Comparison of ENCODE assay signal across 9 cellular contexts in the genomic region with DNA sequence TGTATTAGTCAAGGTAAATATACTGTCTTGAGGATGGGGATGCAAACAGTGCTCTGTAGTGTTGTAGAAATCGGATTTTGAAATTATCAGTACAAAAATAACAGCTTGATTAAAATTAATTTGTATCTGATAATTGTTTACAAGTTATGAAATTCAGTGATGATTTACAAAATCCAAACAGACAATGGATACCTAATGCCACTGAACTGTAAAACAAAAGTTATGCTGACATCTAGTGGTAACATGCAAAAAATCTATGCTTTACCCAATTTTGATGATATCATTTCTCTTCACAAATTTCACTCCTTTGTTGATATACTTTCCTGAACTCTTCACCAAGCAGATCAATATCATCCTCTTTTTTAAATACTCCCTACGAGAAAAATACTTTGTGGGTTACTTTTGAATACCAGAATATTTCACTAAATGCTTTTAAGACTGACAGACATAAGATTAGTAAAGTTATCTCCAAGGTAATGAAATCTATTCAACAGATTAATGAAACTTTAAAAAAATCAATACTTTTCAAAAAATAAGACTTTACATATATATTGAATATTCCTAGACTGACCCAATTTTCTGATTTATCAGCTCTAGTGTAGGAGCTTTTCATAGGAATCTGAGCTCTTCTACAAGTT. TPM values are rescaled to one million over a fixed set of nuclear protein-coding genes. Genes with fewer than 3 reads are reported as not detected.
DNase-seq lines count a peak whose midpoint lies in the region; ATAC-seq and TF ChIP-seq lines count a peak whose summit lies in the region.
"Had no signal": no experiment of that assay in that cellular context is flagged by ENCODE, and none has a peak within 500 bp of the region (broad histone marks: within the 10 kb centered on the region; RNA-seq: fewer than 3 reads in every experiment).

No MANE protein-coding gene starts in this region.

- POLR2A ChIA-PET in Panc1 (lab: Charles Lee): no interaction called here

- ATAC-seq in HG03460 (IDR thresholded peaks at IDR 0.05; ENCODE audit: unreplicated experiment): peak; percentile 54
- ATAC-seq in Panc1: peak; percentile 70; the same call in 1 of the 2 replicates
- no peak for ATAC-seq in HG03565 (IDR thresholded peaks at IDR 0.05; ENCODE audit: unreplicated experiment)

- H3K9ac ChIP-seq in fibroblast of lung (ENCODE audit: insufficient read depth, low read length): no peak overlapping the region
- H3K9ac ChIP-seq: BLaER1 had no signal

- H4K20me1 ChIP-seq in fibroblast of lung (ENCODE audit: control insufficient read depth, extremely low read depth, insufficient read depth, low read length): no peaks in the 10 kb centered on the region
- H4K20me1 ChIP-seq: BLaER1 had no signal

- no peaks in the 10 kb centered on the region for H3K79me2 ChIP-seq in fibroblast of lung (ENCODE audit: control insufficient read depth, insufficient read depth, low read length)

- peak; percentile 1 for DNase-seq in DMS153 treated with DMSO at 0.1 percent for 48 hours (lab: John Stamatoyannopoulos, UW; ENCODE audit: unreplicated experiment)
- DNase-seq in DMS153 (lab: John Stamatoyannopoulos, UW): no peak
- peak; percentile 20 for DNase-seq in Panc1 (ENCODE audit: low read depth, low spot score)
- DNase-seq in fibroblast of lung (ENCODE audit: low read depth in 2 of 2): peak; percentile 24 to 58
- peak; percentile 4 for DNase-seq in retina
- no peak for DNase-seq in stimulated activated CD4-positive, alpha-beta T cell treated with anti-CD3 and anti-CD28 coated beads, Interleukin-2, amount 100 ng/mL, for 24 hours

- no peak overlapping the region for H2AFZ ChIP-seq in fibroblast of lung (ENCODE audit: low read length)

- H3K4me3 ChIP-seq in Panc1 (ENCODE audit: low read depth in 2 of 2, low read length in 2 of 2) (no peak overlapping the region), fibroblast of lung (replicated peaks in 1 of 4; ENCODE audit: control extremely low read depth in 1 of 4, insufficient read depth in 1 of 4, low read depth in 3 of 4, low read length in 4 of 4) (no peak overlapping the region)
- H3K4me3 ChIP-seq: BLaER1 had no signal

- in situ Hi-C loops in Panc1 (cut with HindIII; ENCODE audit: low pct_unique_long_range_greater_than_20kb, low sequenced_read_pairs): no loop called here

- H3K9me3 ChIP-seq in Panc1 (ENCODE audit: control insufficient read depth, insufficient read depth, low read depth, low read length) (no peaks in the 10 kb centered on the region), fibroblast of lung (ENCODE audit: control insufficient read depth, insufficient read depth, low read depth, low read length) (no peaks in the 10 kb centered on the region)

- CTCF ChIA-PET in Panc1 (lab: Charles Lee): no interaction called here

- no peaks in the 10 kb centered on the region for H3K27me3 ChIP-seq in Panc1 (ENCODE audit: control insufficient read depth, insufficient read depth, low read length)
- H3K27me3 ChIP-seq in fibroblast of lung (ENCODE audit: control insufficient read depth, insufficient read depth, low read length): no peaks in the 10 kb centered on the region
- H3K27me3 ChIP-seq: BLaER1 had no signal

- H3K27ac ChIP-seq in Panc1 (ENCODE audit: low read length) (no peak overlapping the region), fibroblast of lung (ENCODE audit: insufficient read depth, low read length) (no peak overlapping the region)
- H3K27ac ChIP-seq: BLaER1 had no signal

- TF ChIP-seq CTCF in Panc1 (IDR thresholded peaks at IDR 0.05): peak; percentile 59; the same call in 1 of the 2 replicates
- TF ChIP-seq CTCF in fibroblast of lung (conservative IDR thresholded peaks at IDR 0.05 in 1 of 2, IDR thresholded peaks at IDR 0.05 in 1 of 2; ENCODE audit: low read depth in 1 of 2, low read length in 2 of 2): peak in 1 of 2 donors; percentile 43

- intact Hi-C loops in Panc1 (cut with micrococcal nuclease; ENCODE audit: unreplicated experiment): loop anchor here (1.0 kb wide), 1 partner anchor 180 kb away; no protein-coding TSS in a partner anchor

- H3K36me3 ChIP-seq in Panc1 (ENCODE audit: control insufficient read depth, insufficient read depth, low read length) (no peaks in the 10 kb centered on the region), fibroblast of lung (ENCODE audit: control insufficient read depth, insufficient read depth, low read length) (no peaks in the 10 kb centered on the region)
- H3K36me3 ChIP-seq: BLaER1 had no signal

- no peak overlapping the region for H3K4me2 ChIP-seq in fibroblast of lung (ENCODE audit: extremely low read depth, insufficient read depth, low read length)
- H3K4me2 ChIP-seq: BLaER1 had no signal

- no peaks in the 10 kb centered on the region for H3K4me1 ChIP-seq in Panc1 (ENCODE audit: control insufficient read depth, insufficient read depth, low read length)
- no peaks in the 10 kb centered on the region for H3K4me1 ChIP-seq in fibroblast of lung (ENCODE audit: control insufficient read depth, extremely low read depth, insufficient read depth, low read length)
- H3K4me1 ChIP-seq: BLaER1 had no signal

- no TSS peak for BruUV-seq in Panc1 (replicated peaks; lab: Mats Ljungman, UMichigan)

RNA-seq across cellular contexts. Expression of a gene that starts 36.0 kb away (rescaled TPM):
- total RNA-seq in Panc1 (2021; ENCODE audit: unreplicated experiment) (3.8 TPM), fibroblast of lung (1.8 and 2.1 TPM in 2 replicates)
- polyA plus RNA-seq in Panc1 (2012; ENCODE audit: insufficient read length): 1.7 TPM
- 3.2 and 3.9 TPM in 2 replicates for polyA plus RNA-seq in fibroblast of lung
- 4.5 and 4.7 TPM in 2 replicates for polyA plus RNA-seq in fibroblast of lung (2012)
- not detected in 2 replicates for polyA minus RNA-seq in fibroblast of lung (ENCODE audit: low replicate concordance)

Comparison
In these comparisons a context has a peak if more than half of its experiments do, and no peak if none do; other contexts are left out.
1. DNase-seq: peak in DMS153 treated with DMSO at 0.1 percent for 48 hours (single experiment), Panc1 (single experiment), fibroblast of lung (2 of 2) and retina (single experiment); none in DMS153 (single experiment) and stimulated activated CD4-positive, alpha-beta T cell treated with anti-CD3 and anti-CD28 coated beads, Interleukin-2, amount 100 ng/mL, for 24 hours (0 of 2).